ENCODE assay signal across 8 cellular contexts in the genomic region with DNA sequence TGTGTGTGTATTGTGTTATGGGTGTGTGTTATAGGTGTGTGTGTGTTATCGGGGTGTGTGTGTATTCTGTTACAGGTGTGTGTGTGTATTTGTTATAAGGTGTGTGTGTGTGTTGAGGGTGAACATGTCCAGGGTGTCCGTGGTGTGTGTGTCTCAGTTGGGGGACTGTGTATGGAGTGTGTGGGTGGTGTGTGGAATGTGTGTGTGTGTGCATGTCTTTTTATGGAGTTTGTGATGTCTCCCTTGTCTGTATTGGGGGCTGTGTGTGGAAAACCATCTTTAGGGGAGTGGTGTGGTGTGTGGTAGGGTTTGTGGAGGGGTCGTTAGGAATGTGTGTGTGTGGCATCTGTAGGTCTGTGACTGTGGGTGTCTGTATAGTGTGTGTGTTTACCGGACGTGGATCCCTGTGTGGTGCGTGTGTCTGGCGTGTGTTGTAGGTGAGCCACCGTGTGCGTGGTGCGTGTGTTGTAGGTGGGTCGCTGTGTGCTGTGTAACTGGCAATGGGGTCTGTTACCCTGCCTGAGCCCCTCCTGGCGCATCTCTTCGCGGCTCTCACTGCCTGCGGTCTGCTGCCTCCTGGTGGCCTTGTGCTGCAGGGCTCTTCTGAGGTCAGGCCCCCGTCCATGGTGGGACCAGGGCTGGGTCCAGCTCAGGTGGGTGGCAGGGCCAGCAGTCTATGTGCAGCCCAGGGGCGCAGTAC.
A peak's percentile ranks its signal among the peaks of the same experiment; 100 is the strongest.
DNase-seq lines count a peak whose midpoint lies in the region; ATAC-seq and TF ChIP-seq lines count a peak whose summit lies in the region.

No MANE protein-coding gene starts in this region.

- peak; percentile 90 for TF ChIP-seq CTCF in C4-2B (conservative IDR thresholded peaks at IDR 0.05)

- no peak overlapping the region for H3K27ac ChIP-seq in C4-2B

- ATAC-seq in GM18511 (IDR thresholded peaks at IDR 0.05; ENCODE audit: unreplicated experiment), result no peak
- ATAC-seq in HG03159 (IDR thresholded peaks at IDR 0.05; ENCODE audit: unreplicated experiment), result no peak

- peak; percentile 74 for DNase-seq in HuH-7 (ENCODE audit: low spot score)
- DNase-seq in amniotic epithelial cell (ENCODE audit: low read depth), result peak; percentile 10
- DNase-seq in left kidney (ENCODE audit: low read depth, low spot score), result peak; percentile 53
- no peak for DNase-seq in NK-92 treated with Interleukin-12 subunit alpha and Interleukin-12 subunit beta, amount 100 ng/mL, for 24 hours (lab: John Stamatoyannopoulos, UW)
- no peak for DNase-seq in NCI-H2171 (lab: John Stamatoyannopoulos, UW)

Comparison
In these comparisons a context has a peak if more than half of its experiments do, and no peak if none do; other contexts are left out.
1. DNase-seq: peak in HuH-7 (single experiment), amniotic epithelial cell (single experiment) and left kidney (single experiment); none in NK-92 treated with Interleukin-12 subunit alpha and Interleukin-12 subunit beta, amount 100 ng/mL, for 24 hours (single experiment) and NCI-H2171 (single experiment).